ENCODE assay signal across 8 cellular contexts in genomic region chr17:47830991-47831933, GRCh38.
A peak's percentile ranks its signal among the peaks of the same experiment; 100 is the strongest.
DNase-seq lines count a peak whose midpoint lies in the region; TF ChIP-seq lines count a peak whose summit lies in the region.

Gene LRRC46 (plus strand): TSS chr17:47831670. CDS start chr17:47831990, 320 bp downstream.
Gene MRPL10 (minus strand): TSS chr17:47831541. CDS start chr17:47831511, 30 bp downstream.

- H3K27me3 ChIP-seq in HAP-1 (ENCODE audit: low read depth), result no peaks in the 10 kb centered on the region
- no peaks in the 10 kb centered on the region for H3K27me3 ChIP-seq in MM.1S (replicated peaks; ENCODE audit: insufficient read depth, low read length)
- no peaks in the 10 kb centered on the region for H3K27me3 ChIP-seq in neuron (ENCODE audit: insufficient read depth, low read length)

- H3K4me1 ChIP-seq in HAP-1 (no peaks in the 10 kb centered on the region; the same call in 1 of the 2 replicates), MM.1S (ENCODE audit: low read length) (peaks cover 14% of the 10 kb centered on the region), neuron (ENCODE audit: insufficient read depth, low read length) (peaks cover 14% of the 10 kb centered on the region)

- in situ Hi-C loops in HAP-1 (cut with MboI; ENCODE audit: low sequenced_read_pairs), result no loop called here

- H3K9me2 ChIP-seq in MM.1S (replicated peaks; ENCODE audit: insufficient read depth, low read length), result no peaks in the 10 kb centered on the region

- H3F3A ChIP-seq in MM.1S (ENCODE audit: insufficient read depth, low read length), result peaks cover 4% of the 10 kb centered on the region; the same call in 1 of the 2 replicates

- H3K36me3 ChIP-seq in HAP-1 (replicated peaks) (peaks cover 21% of the 10 kb centered on the region), MM.1S (replicated peaks; ENCODE audit: insufficient read depth, low read length) (no peaks in the 10 kb centered on the region), neuron (ENCODE audit: insufficient read depth, low read length) (peaks cover 24% of the 10 kb centered on the region)

- no peaks in the 10 kb centered on the region for H4K20me1 ChIP-seq in MM.1S (ENCODE audit: insufficient read depth, low read length)

- H3K9ac ChIP-seq in MM.1S (ENCODE audit: low read length), result peak within 1 kb of the TSS; percentile 71

- H3K4me3 ChIP-seq in HAP-1 (peak within 1 kb of the TSS; percentile 74), MM.1S (ENCODE audit: low read length) (peak within 1 kb of the TSS; percentile 83), neuron (ENCODE audit: low read length) (peak within 1 kb of the TSS; percentile 80)

- H2AFZ ChIP-seq in MM.1S (ENCODE audit: low read length) (peak within 1 kb of the TSS; percentile 81), neuron (ENCODE audit: low read depth, low read length) (peak within 1 kb of the TSS; percentile 19)

- peak; percentile 35 for TF ChIP-seq CTCF in MM.1S (IDR thresholded peaks at IDR 0.05; ENCODE audit: low read length)

- H3K79me2 ChIP-seq in MM.1S (ENCODE audit: low read length), result peaks cover 31% of the 10 kb centered on the region

- no peaks in the 10 kb centered on the region for H3K9me3 ChIP-seq in HAP-1
- H3K9me3 ChIP-seq in MM.1S (replicated peaks; ENCODE audit: insufficient read depth, low read length), result no peaks in the 10 kb centered on the region
- H3K9me3 ChIP-seq in neuron (ENCODE audit: low read length), result no peaks in the 10 kb centered on the region

- H3K4me2 ChIP-seq in MM.1S (ENCODE audit: low read depth, low read length), result peak within 1 kb of the TSS; percentile 73

- peak; percentile 78 for DNase-seq in GF-D8 (lab: John Stamatoyannopoulos, UW)
- DNase-seq in HAP-1 (ENCODE audit: low spot score in 2 of 2), result peak; percentile 93 to 94
- DNase-seq in MM.1S, result peak; percentile 93
- DNase-seq in SHP77 treated with DMSO at 0.1 percent for 48 hours (lab: John Stamatoyannopoulos, UW), result peak; percentile 91
- DNase-seq in activated gamma-delta T cell treated with Interleukin-2 at 50 U/mL for 16 hours, result peak; percentile 91
- peak; percentile 85 for DNase-seq in foreskin melanocyte
- DNase-seq in stromal cell of bone marrow (ENCODE audit: low read depth), result peak; percentile 87

- peak within 1 kb of the TSS; percentile 69; the same call in 1 of the 2 replicates for H3K27ac ChIP-seq in MM.1S (ENCODE audit: low read length)

Comparison
In these comparisons a context has a peak if more than half of its experiments do, and no peak if none do; other contexts are left out.
1. Peak in every context shown above with its lines: DNase-seq, H3K4me3 ChIP-seq and H3K27ac ChIP-seq.